Comparison of ENCODE assay signal across 8 cellular contexts in the genomic region with DNA sequence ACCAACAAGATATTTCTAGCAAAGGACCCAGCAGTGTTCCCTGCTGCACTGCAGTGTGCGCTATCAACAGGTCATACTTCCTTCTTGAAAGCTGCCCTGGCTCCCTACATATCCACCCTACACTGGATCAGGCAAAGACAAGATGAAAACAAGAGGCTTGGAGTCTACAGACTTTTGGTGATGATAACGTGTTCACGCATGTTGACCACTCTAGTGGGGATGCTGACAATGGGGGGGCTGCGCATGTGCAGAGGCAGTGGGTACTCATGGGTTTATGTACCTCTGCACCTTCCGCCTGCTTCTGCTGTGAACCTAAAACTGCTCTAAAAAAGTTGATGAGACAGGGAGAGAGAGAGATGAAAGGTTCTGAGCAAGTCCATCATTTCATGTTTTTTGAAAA. TPM values are rescaled to one million over a fixed set of nuclear protein-coding genes. Genes with fewer than 3 reads are reported as not detected.
DNase-seq lines count a peak whose midpoint lies in the region; ATAC-seq and TF ChIP-seq lines count a peak whose summit lies in the region.

No MANE protein-coding gene starts in this region.

- no peak for TF ChIP-seq CTCF in IMR-90 (conservative IDR thresholded peaks at IDR 0.05; ENCODE audit: low read depth, low read length)
- TF ChIP-seq CTCF in mesothelial cell of epicardium (IDR thresholded peaks at IDR 0.05; ENCODE audit: unreplicated experiment) = no peak
- TF ChIP-seq CTCF in prostate gland (IDR thresholded peaks at IDR 0.05) = no peak

- H4K91ac ChIP-seq in IMR-90 (ENCODE audit: insufficient read depth, low read depth, low read length) = no peak overlapping the region

- H3K9me3 ChIP-seq in IMR-90 (ENCODE audit: control insufficient read depth, insufficient read depth, low read length) = no peaks in the 10 kb centered on the region
- H3K9me3 ChIP-seq in prostate gland = no peaks in the 10 kb centered on the region

- H3K79me2 ChIP-seq in ACC112 (ENCODE audit: control insufficient read depth, insufficient read depth, low read length, unreplicated experiment) = peaks cover 94% of the 10 kb centered on the region

- H2BK5ac ChIP-seq in IMR-90 (ENCODE audit: low read depth, low read length, poor library complexity, severe bottlenecking) = peak overlapping the region; percentile 17

- peak overlapping the region; percentile 24; the same call in 1 of the 2 replicates for H2AK5ac ChIP-seq in IMR-90 (ENCODE audit: low read depth, low read length)

- 83% methylated on average over 2 of the region's 5 CpGs; no CpG with 5 or more reads in 1 of the 2 experiments for whole genome bisulfite sequencing in IMR-90 (ENCODE audit: extremely low coverage in 2 of 2, insufficient read length in 1 of 2), 2 experiments
- 86% methylated on average over 5 of the region's 5 CpGs for WGBS in prostate gland

- intact Hi-C loops in IMR-90 (cut with micrococcal nuclease) = loop anchor here (5.0 kb wide), 2 partner anchors 114 to 134 kb away; no protein-coding TSS in a partner anchor
- intact Hi-C loops in prostate gland (cut with DNase I) = no loop called here

- H3K56ac ChIP-seq in IMR-90 (ENCODE audit: extremely low read depth, insufficient read depth, low read length) = no peak overlapping the region

- TF ChIP-seq POLR2A in IMR-90 (IDR thresholded peaks at IDR 0.05; ENCODE audit: low read depth, low read length) (no peak), prostate gland (IDR thresholded peaks at IDR 0.05) (no peak)

- no peak overlapping the region for H2BK20ac ChIP-seq in IMR-90 (ENCODE audit: low read depth, low read length)

- no peaks in the 10 kb centered on the region for H3K9me3 Mint-ChIP-seq in central memory CD8-positive, alpha-beta T cell
- no peaks in the 10 kb centered on the region for H3K9me3 Mint-ChIP-seq in mesothelial cell of epicardium

- H3K4ac ChIP-seq in IMR-90 (ENCODE audit: low read depth, low read length) = peak overlapping the region; percentile 49

- H3K27me3 Mint-ChIP-seq in central memory CD8-positive, alpha-beta T cell = no peaks in the 10 kb centered on the region
- no peaks in the 10 kb centered on the region for H3K27me3 Mint-ChIP-seq in mesothelial cell of epicardium (ENCODE audit: low read depth)

- H3K4me3 ChIP-seq in ACC112 (ENCODE audit: low read depth, low read length) = peak overlapping the region; percentile 69
- no peak overlapping the region for H3K4me3 ChIP-seq in IMR-90 (ENCODE audit: insufficient read depth, low read depth, low read length)
- no peak overlapping the region for H3K4me3 ChIP-seq in prostate gland

- dilution Hi-C loops in IMR-90 (cut with HindIII; ENCODE audit: low sequenced_read_pairs, unreplicated experiment) = no loop called here

- H4K5ac ChIP-seq in IMR-90 (ENCODE audit: low read depth, low read length) = no peak overlapping the region

- H2AFZ ChIP-seq in ACC112 (ENCODE audit: low read length, unreplicated experiment) (no peak overlapping the region), IMR-90 (replicated peaks; ENCODE audit: low read length, poor library complexity) (no peak overlapping the region)

- no peak for DNase-seq in IMR-90
- no peak for DNase-seq in central memory CD8-positive, alpha-beta T cell (ENCODE audit: low spot score in 2 of 2)
- DNase-seq in mesothelial cell of epicardium (ENCODE audit: low spot score in 2 of 2, unreplicated experiment in 2 of 2) = no peak
- no peak for DNase-seq in prostate gland (ENCODE audit: low spot score)
- no peak for DNase-seq in OCI-M1 (lab: John Stamatoyannopoulos, UW)
- DNase-seq in NOMO-1 treated with DMSO at 0.1 percent for 48 hours (lab: John Stamatoyannopoulos, UW; ENCODE audit: unreplicated experiment) = no peak
- DNase-seq in SIG-M5 (lab: John Stamatoyannopoulos, UW) = no peak

- H4K8ac ChIP-seq in IMR-90 (ENCODE audit: low read depth in 2 of 2, low read length in 2 of 2) = no peak overlapping the region

- in situ Hi-C loops in IMR-90 (cut with MboI; ENCODE audit: low sequenced_read_pairs) = loop anchor here (25.0 kb wide), 1 partner anchor 886 kb away; no protein-coding TSS in a partner anchor

- H3K18ac ChIP-seq in IMR-90 (ENCODE audit: low read depth, low read length) = peak overlapping the region; percentile 11; the same call in 1 of the 2 replicates

- H3K27me3 ChIP-seq in ACC112 (ENCODE audit: insufficient read depth, low read length) = no peaks in the 10 kb centered on the region
- H3K27me3 ChIP-seq in IMR-90 (ENCODE audit: control insufficient read depth, insufficient read depth, low read length) = no peaks in the 10 kb centered on the region
- no peaks in the 10 kb centered on the region for H3K27me3 ChIP-seq in prostate gland (replicated peaks; ENCODE audit: insufficient read depth)

- no peak for TF ChIP-seq RAD21 in IMR-90 (IDR thresholded peaks at IDR 0.05; ENCODE audit: low read length)

- peaks cover 57% of the 10 kb centered on the region for H3K4me1 Mint-ChIP-seq in central memory CD8-positive, alpha-beta T cell
- H3K4me1 Mint-ChIP-seq in mesothelial cell of epicardium = peaks cover 54% of the 10 kb centered on the region

- H3K4me2 ChIP-seq in IMR-90 (ENCODE audit: low read depth, low read length) = peak overlapping the region; percentile 7

- H3K27ac ChIP-seq in ACC112 (ENCODE audit: low read depth, low read length) (peak overlapping the region; percentile 74), IMR-90 (ENCODE audit: insufficient read depth, low read length) (peak overlapping the region; percentile 30; the same call in 1 of the 2 replicates), prostate gland (peak overlapping the region in 1 of 2 donors; percentile 11)

- BruUV-seq in IMR-90 (replicated peaks; lab: Mats Ljungman, UMichigan) = no TSS peak

- H3K36me3 Mint-ChIP-seq in central memory CD8-positive, alpha-beta T cell (ENCODE audit: insufficient read depth) = peaks cover 69% of the 10 kb centered on the region
- peaks cover 43% of the 10 kb centered on the region for H3K36me3 Mint-ChIP-seq in mesothelial cell of epicardium

- H3K9ac ChIP-seq in IMR-90 (ENCODE audit: low read depth, low read length) = peak overlapping the region; percentile 11; the same call in 1 of the 2 replicates

- peak overlapping the region; percentile 0 for H3K23ac ChIP-seq in IMR-90 (ENCODE audit: low read depth, low read length)

- H3K36me3 ChIP-seq in ACC112 (ENCODE audit: insufficient read depth, low read length) (peaks cover 82% of the 10 kb centered on the region), IMR-90 (ENCODE audit: control insufficient read depth, insufficient read depth, low read length) (peaks cover 71% of the 10 kb centered on the region), prostate gland (peaks cover 6 to 28% of the 10 kb centered on the region in 2 donors)

- H3K4me3 Mint-ChIP-seq in central memory CD8-positive, alpha-beta T cell = no peak overlapping the region
- peak overlapping the region; percentile 46 for H3K4me3 Mint-ChIP-seq in mesothelial cell of epicardium

- H4K20me1 ChIP-seq in IMR-90 (ENCODE audit: insufficient read depth, low read length) = peaks cover 99% of the 10 kb centered on the region

- no peak overlapping the region for H2BK15ac ChIP-seq in IMR-90 (ENCODE audit: low read depth, low read length)

- H3K4me1 ChIP-seq in ACC112 (ENCODE audit: control insufficient read depth, insufficient read depth, low read length, unreplicated experiment) (peaks cover 54% of the 10 kb centered on the region), IMR-90 (ENCODE audit: control insufficient read depth, insufficient read depth, low read length) (peaks cover 42% of the 10 kb centered on the region), prostate gland (replicated peaks) (no peaks in the 10 kb centered on the region)

- no peak overlapping the region for H2BK120ac ChIP-seq in IMR-90 (ENCODE audit: low read depth, low read length)

- H3K14ac ChIP-seq in IMR-90 (replicated peaks; ENCODE audit: low read depth, low read length) = peak overlapping the region; percentile 12; the same call in 1 of the 2 replicates

- POLR2A ChIA-PET in IMR-90 (lab: Charles Lee; ENCODE audit: unreplicated experiment) = no interaction called here

- ATAC-seq in IMR-90 (ENCODE audit: low read depth) = no peak
- ATAC-seq in central memory CD8-positive, alpha-beta T cell (replicated peaks; ENCODE audit: extremely low read depth, poor library complexity, severe bottlenecking) = no peak

- peaks cover 42 to 68% of the 10 kb centered on the region in 2 experiments for H3K79me1 ChIP-seq in IMR-90 (ENCODE audit: low read depth in 1 of 2, low read length in 2 of 2)

- CTCF ChIA-PET in IMR-90 (lab: Yijun Ruan, JAX) = interaction anchor here (0.9 to 1.2 kb wide), 3 partner anchors 9 to 14 kb away, joined by 3 to 5 read pairs (median 3); no protein-coding TSS in a partner anchor

- no peak overlapping the region for H2AK9ac ChIP-seq in IMR-90 (replicated peaks; ENCODE audit: low read depth, low read length, poor library complexity)

- H3K27ac Mint-ChIP-seq in central memory CD8-positive, alpha-beta T cell (ENCODE audit: low read depth) = peak overlapping the region; percentile 44
- peak overlapping the region; percentile 82 for H3K27ac Mint-ChIP-seq in mesothelial cell of epicardium

- H3K9me1 ChIP-seq in IMR-90 (ENCODE audit: insufficient read depth, low read length) = peaks cover 24% of the 10 kb centered on the region

TF ChIP-seq in IMR-90, 13 proteins besides CTCF, POLR2A, EP300 and RAD21 (continues in another document):
- TF ChIP-seq CHD1 (IDR thresholded peaks at IDR 0.05; ENCODE audit: low read depth, low read length) (no peak), RFX5 (IDR thresholded peaks at IDR 0.05; ENCODE audit: low read depth, low read length) (no peak), FOS (IDR thresholded peaks at IDR 0.05; ENCODE audit: low read depth, low read length) (no peak), USF2 (IDR thresholded peaks at IDR 0.05; ENCODE audit: low read depth, low read length) (no peak), MAFK (IDR thresholded peaks at IDR 0.05; ENCODE audit: low read depth, low read length) (no peak)

RNA-seq across cellular contexts. Expression of gene ENO1, which starts 5.5 kb away (rescaled TPM):
- total RNA-seq in IMR-90 (2012; rRNA removed) = 2,952 and 3,643 TPM in 2 replicates
- polyA plus RNA-seq in IMR-90 (2012; rRNA removed) = 2,094 and 2,125 TPM in 2 replicates
- polyA plus RNA-seq in IMR-90 (2012; cell fraction: cytosol; rRNA removed) = 1,308 and 1,582 TPM in 2 replicates
- 1,133 and 1,170 TPM in 2 replicates for polyA plus RNA-seq in IMR-90 (2012; cell fraction: nucleus; rRNA removed; ENCODE audit: low replicate concordance)
- 1,024 to 1,067 TPM (median 1,030 TPM) in 3 replicates for total RNA-seq in mesothelial cell of epicardium
- 100 to 1,000 TPM; 386 to 423 TPM for total RNA-seq in prostate gland

RNA-seq across cellular contexts. Expression of gene RERE, which starts 55.6 kb away (rescaled TPM):
- total RNA-seq in IMR-90 (2012; rRNA removed) = 11.5 and 15.8 TPM in 2 replicates
- polyA plus RNA-seq in IMR-90 (2012; rRNA removed) = 13.5 and 25.1 TPM in 2 replicates
- 7.6 and 12.1 TPM in 2 replicates for polyA plus RNA-seq in IMR-90 (2012; cell fraction: cytosol; rRNA removed)
- polyA plus RNA-seq in IMR-90 (2012; cell fraction: nucleus; rRNA removed; ENCODE audit: low replicate concordance) = 27.4 and 39.6 TPM in 2 replicates
- total RNA-seq in mesothelial cell of epicardium = 177 to 187 TPM (median 187 TPM) in 3 replicates
- total RNA-seq in prostate gland = 100 to 1,000 TPM; 207 to 322 TPM

Comparison
In these comparisons a context has a peak if more than half of its experiments do, and no peak if none do; other contexts are left out.
1. RNA of gene RERE, which starts 55.6 kb away (total RNA-seq): 207 to 322 TPM in prostate gland and 177 to 187 TPM in mesothelial cell of epicardium; 11.5 to 15.8 TPM in IMR-90; every median in the first group is over 10 times any median in the second.